8 cellular contexts compared by ENCODE assay signal in the genomic region with DNA sequence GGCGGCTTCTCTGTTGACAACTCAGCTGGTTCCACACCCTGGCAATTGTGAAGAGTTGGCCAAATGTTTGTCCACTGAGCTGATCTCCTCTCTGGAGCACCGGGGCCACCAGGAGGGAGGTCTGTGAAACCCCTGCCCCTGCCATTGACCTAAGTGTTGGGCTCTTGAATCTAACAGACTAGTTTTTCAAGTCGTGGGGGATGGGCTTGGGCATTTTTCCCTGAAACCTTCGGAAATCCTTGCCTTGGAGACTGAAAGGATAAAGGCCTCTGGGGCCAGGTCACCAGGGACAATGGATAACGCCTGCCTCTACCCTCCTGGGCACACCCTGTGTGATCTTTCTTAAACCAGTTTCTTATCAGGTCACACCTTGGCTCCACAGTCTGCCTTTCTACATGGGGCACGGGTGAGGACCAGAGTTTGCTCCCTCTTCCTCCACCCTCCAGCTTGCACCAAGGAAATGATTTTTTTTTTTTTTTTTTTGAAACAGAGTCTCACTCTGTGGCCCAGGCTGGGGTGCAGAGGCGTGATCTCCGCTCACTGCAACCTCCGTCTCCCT. TPM values are rescaled to one million over a fixed set of nuclear protein-coding genes. Genes with fewer than 3 reads are reported as not detected.
DNase-seq lines count a peak whose midpoint lies in the region; ATAC-seq and TF ChIP-seq lines count a peak whose summit lies in the region.

No MANE protein-coding gene starts in this region.

- no peak for DNase-seq in AG09309 (ENCODE audit: low read depth)
- DNase-seq in Jurkat, Clone E6-1 (ENCODE audit: low read depth, low spot score), result no peak
- DNase-seq in coronary artery (ENCODE audit: low spot score), result no peak
- DNase-seq in naive thymus-derived CD4-positive, alpha-beta T cell, result no peak
- DNase-seq in 8988T, result no peak
- DNase-seq in GM20000 (ENCODE audit: low spot score), result no peak
- DNase-seq in OCI-M1 (lab: John Stamatoyannopoulos, UW), result no peak

- peaks cover 7 to 10% (median 10%) of the 10 kb centered on the region in 5 donors for H3K36me3 Mint-ChIP-seq in naive thymus-derived CD4-positive, alpha-beta T cell

- no peaks in the 10 kb centered on the region for H3K9me3 Mint-ChIP-seq in naive thymus-derived CD4-positive, alpha-beta T cell

- peaks cover 0 to 20% (median 0%) of the 10 kb centered on the region in 3 experiments for H3K36me3 ChIP-seq in naive thymus-derived CD4-positive, alpha-beta T cell (ENCODE audit: control insufficient read depth in 2 of 3, insufficient read depth in 3 of 3, low read length in 3 of 3)

- H3K9me3 ChIP-seq in naive thymus-derived CD4-positive, alpha-beta T cell (ENCODE audit: control insufficient read depth in 2 of 3, low read length in 3 of 3), result no peaks in the 10 kb centered on the region

- peak overlapping the region; percentile 87 to 99 (median 94) for H3K4me3 Mint-ChIP-seq in naive thymus-derived CD4-positive, alpha-beta T cell

- H3K27ac ChIP-seq in coronary artery, result no peak overlapping the region
- H3K27ac ChIP-seq in naive thymus-derived CD4-positive, alpha-beta T cell (ENCODE audit: low read depth, low read length), result peak overlapping the region; percentile 86

- H3K4me1 Mint-ChIP-seq in naive thymus-derived CD4-positive, alpha-beta T cell, result peaks cover 32 to 53% (median 48%) of the 10 kb centered on the region in 7 donors

- H3K27me3 Mint-ChIP-seq in naive thymus-derived CD4-positive, alpha-beta T cell, result no peaks in the 10 kb centered on the region

- H3K4me1 ChIP-seq in naive thymus-derived CD4-positive, alpha-beta T cell (ENCODE audit: control insufficient read depth in 2 of 2, insufficient read depth in 2 of 2, low read length in 2 of 2), result peaks cover 19 to 31% of the 10 kb centered on the region in 2 donors

- CTCF ChIA-PET in naive thymus-derived CD4-positive, alpha-beta T cell (lab: Charles Lee), result interaction anchor here (0.7 kb wide), 1 partner anchor 21 kb away, joined by 8 read pairs; no protein-coding TSS in a partner anchor

- intact Hi-C loops in naive thymus-derived CD4-positive, alpha-beta T cell (cut with micrococcal nuclease), result loop anchor here (1.0 to 5.0 kb wide), 4 partner anchors 12 to 98 kb away; a partner anchor contains a TSS

- H3K27me3 ChIP-seq in naive thymus-derived CD4-positive, alpha-beta T cell (ENCODE audit: control insufficient read depth in 2 of 2, insufficient read depth in 2 of 2, low read length in 2 of 2), result no peaks in the 10 kb centered on the region

- TF ChIP-seq CTCF in AG09309 (IDR thresholded peaks at IDR 0.05; ENCODE audit: control insufficient read depth, insufficient read depth, low read depth, low read length, missing control alignments) (no peak), coronary artery (IDR thresholded peaks at IDR 0.05) (no peak), GM20000 (IDR thresholded peaks at IDR 0.05; ENCODE audit: extremely low read depth, missing control alignments) (no peak)

- no peak for ATAC-seq in naive thymus-derived CD4-positive, alpha-beta T cell
- no peak for ATAC-seq in HG02642 (IDR thresholded peaks at IDR 0.05; ENCODE audit: poor library complexity, unreplicated experiment)

- POLR2A ChIA-PET in naive thymus-derived CD4-positive, alpha-beta T cell (lab: Charles Lee), result interaction anchor here (1.0 to 2.4 kb wide), 3 partner anchors 12 to 92 kb away, joined by 3 to 21 read pairs (median 5); a partner anchor contains a TSS

- H3K4me3 ChIP-seq in AG09309 (ENCODE audit: control insufficient read depth, low read depth, low read length) (peak overlapping the region; percentile 72), coronary artery (peak overlapping the region; percentile 85)
- peak overlapping the region; percentile 98 for H3K4me3 ChIP-seq in Jurkat, Clone E6-1 (ENCODE audit: low read length)
- H3K4me3 ChIP-seq in naive thymus-derived CD4-positive, alpha-beta T cell (ENCODE audit: low read length), result peak overlapping the region; percentile 99

- H3K27ac Mint-ChIP-seq in naive thymus-derived CD4-positive, alpha-beta T cell, result peak overlapping the region in 8 of 9 donors; percentile 52 to 94 (median 84)

RNA-seq across cellular contexts. Expression of a gene that starts 0.9 kb away (rescaled TPM):
- polyA plus RNA-seq in Jurkat, Clone E6-1 (2012; ENCODE audit: insufficient read depth, insufficient read length), result 31.6 TPM
- total RNA-seq in naive thymus-derived CD4-positive, alpha-beta T cell, result 10 to 100 TPM in 4 of 5 experiments, 1 to 10 TPM in 1; 4.9 to 31.6 (median 16.6) TPM
- polyA plus RNA-seq in naive thymus-derived CD4-positive, alpha-beta T cell, result 10 to 100 TPM; 46.3 to 65.5 TPM

RNA-seq across cellular contexts. Expression of a gene that starts 3.7 kb away (rescaled TPM):
- polyA plus RNA-seq in Jurkat, Clone E6-1 (2012; ENCODE audit: insufficient read depth, insufficient read length), result not detected
- total RNA-seq in naive thymus-derived CD4-positive, alpha-beta T cell, result 1 to 10 TPM in 3 of 5 experiments, under 1 TPM in 2; 0.57 to 3.6 (median 2.2) TPM
- polyA plus RNA-seq in naive thymus-derived CD4-positive, alpha-beta T cell, result 1 to 10 TPM; 1.1 to 1.2 TPM

RNA-seq across cellular contexts. Expression of a gene that starts 13.0 kb away (rescaled TPM):
- 16.6 TPM for polyA plus RNA-seq in Jurkat, Clone E6-1 (2012; ENCODE audit: insufficient read depth, insufficient read length)
- 10 to 100 TPM; 20.0 to 28.3 (median 21.9) TPM for total RNA-seq in naive thymus-derived CD4-positive, alpha-beta T cell
- 1 to 10 TPM; 1.4 to 1.5 TPM for polyA plus RNA-seq in naive thymus-derived CD4-positive, alpha-beta T cell

RNA-seq across cellular contexts. Expression of a gene that starts 41.1 kb away (rescaled TPM):
- 111 TPM for polyA plus RNA-seq in Jurkat, Clone E6-1 (2012; ENCODE audit: insufficient read depth, insufficient read length)
- 100 to 1,000 TPM in 4 of 5 experiments, 10 to 100 TPM in 1; 94.7 to 185 (median 163) TPM for total RNA-seq in naive thymus-derived CD4-positive, alpha-beta T cell
- polyA plus RNA-seq in naive thymus-derived CD4-positive, alpha-beta T cell, result 10 to 100 TPM in 1 of 2 donors, 1 to 10 TPM in 1; 3.6 to 10.8 TPM
